Comparison of ENCODE assay signal across 8 cellular contexts in genomic region chr6:31897612-31898199, GRCh38. TPM values are rescaled to one million over a fixed set of nuclear protein-coding genes. Genes with fewer than 3 reads are reported as not detected.
DNase-seq lines count a peak whose midpoint lies in the region; ATAC-seq and TF ChIP-seq lines count a peak whose summit lies in the region.

EHMT2 (minus strand) TSS chr6:31897698; CDS start chr6:31897677, 21 bp downstream.

- H3K4me2 ChIP-seq in IMR-90 (ENCODE audit: low read depth, low read length) (peak within 1 kb of the TSS; percentile 94), PC-3 (ENCODE audit: low read length) (peak within 1 kb of the TSS; percentile 95)

- intact Hi-C loops in IMR-90 (cut with micrococcal nuclease) (loop anchor here (1.0 kb wide), 1 partner anchor 55 kb away; no protein-coding TSS in a partner anchor), PC-3 (cut with micrococcal nuclease) (loop anchor here (5.0 kb wide), 1 partner anchor 35 kb away; the partner anchor contains the start of gene NEU1)

- TF ChIP-seq CTCF in BJ (IDR thresholded peaks at IDR 0.05; ENCODE audit: insufficient read depth, low read depth, low read length) = no peak
- TF ChIP-seq CTCF in IMR-90 (conservative IDR thresholded peaks at IDR 0.05; ENCODE audit: low read depth, low read length) = no peak
- no peak for TF ChIP-seq CTCF in PC-3 (conservative IDR thresholded peaks at IDR 0.05; ENCODE audit: low read depth, low read length)
- no peak for TF ChIP-seq CTCF in epithelial cell of proximal tubule (conservative IDR thresholded peaks at IDR 0.05; ENCODE audit: low read depth, low read length)

- H4K91ac ChIP-seq in IMR-90 (ENCODE audit: insufficient read depth, low read depth, low read length) = peak within 1 kb of the TSS; percentile 80

- H3K4me3 ChIP-seq in BJ (ENCODE audit: low read depth, low read length) (peak within 1 kb of the TSS; percentile 72), IMR-90 (ENCODE audit: insufficient read depth, low read depth, low read length) (peak within 1 kb of the TSS; percentile 92), PC-3 (ENCODE audit: low read length) (peak within 1 kb of the TSS; percentile 81), epithelial cell of proximal tubule (ENCODE audit: low read depth, low read length) (peak within 1 kb of the TSS; percentile 88), mucosa of rectum (ENCODE audit: low read length in 2 of 2) (peak within 1 kb of the TSS; percentile 96 to 99)

- peak within 1 kb of the TSS; percentile 50; the same call in 1 of the 3 replicates for H2BK15ac ChIP-seq in IMR-90 (ENCODE audit: low read depth, low read length)

- H3K9ac ChIP-seq in IMR-90 (ENCODE audit: low read depth, low read length) (peak within 1 kb of the TSS; percentile 91), PC-3 (ENCODE audit: low read length) (peak within 1 kb of the TSS; percentile 81), mucosa of rectum (ENCODE audit: low read depth in 1 of 2, low read length in 2 of 2) (peak within 1 kb of the TSS; percentile 94 to 98)

- peak within 1 kb of the TSS; percentile 65 to 80; a peak in 3 of 4 replicates for H4K8ac ChIP-seq in IMR-90 (ENCODE audit: low read depth in 2 of 2, low read length in 2 of 2)

- H2BK120ac ChIP-seq in IMR-90 (ENCODE audit: low read depth, low read length) = peak within 1 kb of the TSS; percentile 50; the same call in 1 of the 2 replicates

- H3K27me3 ChIP-seq in BJ (ENCODE audit: control insufficient read depth, insufficient read depth, low read length) (no peaks in the 10 kb centered on the region), IMR-90 (ENCODE audit: control insufficient read depth, insufficient read depth, low read length) (no peaks in the 10 kb centered on the region), PC-3 (ENCODE audit: low read length) (no peaks in the 10 kb centered on the region), mucosa of rectum (ENCODE audit: control insufficient read depth in 2 of 2, insufficient read depth in 2 of 2, low read length in 2 of 2) (no peaks in the 10 kb centered on the region)

- H2AFZ ChIP-seq in IMR-90 (replicated peaks; ENCODE audit: low read length, poor library complexity) = peak within 1 kb of the TSS; percentile 93
- H2AFZ ChIP-seq in PC-3 (ENCODE audit: low read length) = peak within 1 kb of the TSS; percentile 76

- H3K79me2 ChIP-seq in PC-3 (ENCODE audit: low read length) = peaks cover 34% of the 10 kb centered on the region

- H4K20me1 ChIP-seq in IMR-90 (ENCODE audit: insufficient read depth, low read length) = peaks cover 7% of the 10 kb centered on the region
- H4K20me1 ChIP-seq in PC-3 (ENCODE audit: low read length) = no peaks in the 10 kb centered on the region

- H2AK9ac ChIP-seq in IMR-90 (replicated peaks; ENCODE audit: low read depth, low read length, poor library complexity) = peak within 1 kb of the TSS; percentile 93

- peak within 1 kb of the TSS; percentile 63 for H2BK5ac ChIP-seq in IMR-90 (ENCODE audit: low read depth, low read length, poor library complexity, severe bottlenecking)

- peak within 1 kb of the TSS; percentile 80 for H2AK5ac ChIP-seq in IMR-90 (ENCODE audit: low read depth, low read length)

- POLR2A ChIA-PET in BJ (lab: Charles Lee) = interaction anchor here (0.6 kb wide), 1 partner anchor 239 kb away, joined by 10 read pairs; no protein-coding TSS in a partner anchor
- POLR2A ChIA-PET in IMR-90 (lab: Charles Lee; ENCODE audit: unreplicated experiment) = interaction anchor here (0.6 to 1.2 kb wide), 2 partner anchors 55 to 273 kb away, joined by 3 read pairs; no protein-coding TSS in a partner anchor
- POLR2A ChIA-PET in PC-3 (lab: Charles Lee; ENCODE audit: unreplicated experiment) = interaction anchor here (0.6 to 0.7 kb wide), 6 partner anchors 50 to 1074 kb away, joined by 3 to 19 read pairs (median 6); partner anchors contain the start of gene ATF6B

- H3K9me1 ChIP-seq in IMR-90 (ENCODE audit: insufficient read depth, low read length) = peaks cover 2% of the 10 kb centered on the region; the same call in 1 of the 2 replicates

- H4K5ac ChIP-seq in IMR-90 (ENCODE audit: low read depth, low read length) = peak within 1 kb of the TSS; percentile 56

- H3K9me3 ChIP-seq in IMR-90 (ENCODE audit: control insufficient read depth, insufficient read depth, low read length) = no peaks in the 10 kb centered on the region
- no peaks in the 10 kb centered on the region for H3K9me3 ChIP-seq in PC-3 (ENCODE audit: low read length)
- no peaks in the 10 kb centered on the region for H3K9me3 ChIP-seq in mucosa of rectum (ENCODE audit: control insufficient read depth in 2 of 2, low read length in 2 of 2)

- BruUV-seq in IMR-90 (replicated peaks; lab: Mats Ljungman, UMichigan) = no TSS peak
- TSS peak; percentile 84 for BruUV-seq in PC-3 (replicated peaks; lab: Mats Ljungman, UMichigan)

- in situ Hi-C loops in IMR-90 (cut with MboI; ENCODE audit: low sequenced_read_pairs) = no loop called here

- ATAC-seq in GM19397 (IDR thresholded peaks at IDR 0.05; ENCODE audit: unreplicated experiment) = peak; percentile 39
- ATAC-seq in IMR-90 (ENCODE audit: low read depth) = peak; percentile 48
- ATAC-seq in PC-3 = peak; percentile 43

- peaks cover 28 to 59% of the 10 kb centered on the region in 2 experiments for H3K79me1 ChIP-seq in IMR-90 (ENCODE audit: low read depth in 1 of 2, low read length in 2 of 2)

- peak within 1 kb of the TSS; percentile 58 for H3K18ac ChIP-seq in IMR-90 (ENCODE audit: low read depth, low read length)

- H3K14ac ChIP-seq in IMR-90 (replicated peaks; ENCODE audit: low read depth, low read length) = peak within 1 kb of the TSS; percentile 86

- CTCF ChIA-PET in BJ (lab: Yijun Ruan, JAX) = interaction anchor here (0.7 to 2.1 kb wide), 7 partner anchors 8 to 216 kb away, joined by 3 to 11 read pairs (median 4); partner anchors contain the start of gene LY6G5C
- CTCF ChIA-PET in IMR-90 (lab: Yijun Ruan, JAX) = interaction anchor here (1.0 kb wide), 1 partner anchor 9 kb away, joined by 3 read pairs; no protein-coding TSS in a partner anchor
- CTCF ChIA-PET in PC-3 (lab: Charles Lee) = interaction anchor here (0.6 kb wide), 1 partner anchor 11 kb away, joined by 7 read pairs; no protein-coding TSS in a partner anchor

- H3K36me3 ChIP-seq in BJ (ENCODE audit: control insufficient read depth, insufficient read depth, low read length) (no peaks in the 10 kb centered on the region; the same call in none of the 2 replicates), IMR-90 (ENCODE audit: control insufficient read depth, insufficient read depth, low read length) (peaks cover 19% of the 10 kb centered on the region), PC-3 (ENCODE audit: low read depth, low read length) (peaks cover 11% of the 10 kb centered on the region), mucosa of rectum (ENCODE audit: control insufficient read depth in 2 of 2, insufficient read depth in 2 of 2, low read length in 2 of 2) (peaks cover 5 to 12% of the 10 kb centered on the region in 2 donors)

- dilution Hi-C loops in IMR-90 (cut with HindIII; ENCODE audit: low sequenced_read_pairs, unreplicated experiment) = no loop called here

- H3K4me1 ChIP-seq in IMR-90 (ENCODE audit: control insufficient read depth, insufficient read depth, low read length) = peaks cover 10% of the 10 kb centered on the region
- peaks cover 34% of the 10 kb centered on the region for H3K4me1 ChIP-seq in PC-3 (ENCODE audit: insufficient read depth, low read length)
- H3K4me1 ChIP-seq in mucosa of rectum (ENCODE audit: control insufficient read depth in 2 of 2, insufficient read depth in 2 of 2, low read length in 2 of 2) = peaks cover 16 to 17% of the 10 kb centered on the region in 2 donors

- no peak for TF ChIP-seq POLR2A in IMR-90 (IDR thresholded peaks at IDR 0.05; ENCODE audit: low read depth, low read length)

- peak within 1 kb of the TSS; percentile 81 for H3K23ac ChIP-seq in IMR-90 (ENCODE audit: low read depth, low read length)

- TF ChIP-seq RAD21 in IMR-90 (IDR thresholded peaks at IDR 0.05; ENCODE audit: low read length) = no peak; the same call in none of the 2 replicates

- peaks cover 4% of the 10 kb centered on the region for H3F3A ChIP-seq in PC-3 (ENCODE audit: low read length, unreplicated experiment)

- H3K9me2 ChIP-seq in PC-3 (replicated peaks; ENCODE audit: low read length) = no peaks in the 10 kb centered on the region

- no peak within 1 kb of the TSS for H2BK20ac ChIP-seq in IMR-90 (ENCODE audit: low read depth, low read length)

- DNase-seq in BJ (ENCODE audit: low read depth) (no peak), IMR-90 (peak; percentile 68), PC-3 (peak; percentile 89), activated T-cell treated with anti-CD3 and anti-CD28 coated beads for 48 hours (ENCODE audit: low read depth) (peak; percentile 87), epithelial cell of proximal tubule (ENCODE audit: low read depth) (no peak)
- DNase-seq in stimulated activated CD8-positive, alpha-beta memory T cell treated with anti-CD3 and anti-CD28 coated beads, Interleukin-4, amount 100 ng/mL, for 4 hours (ENCODE audit: low read depth in 2 of 2, low spot score in 1 of 2) = peak; percentile 42 to 63

- H3K4ac ChIP-seq in IMR-90 (ENCODE audit: low read depth, low read length) = peak within 1 kb of the TSS; percentile 80

- H3K27ac ChIP-seq in IMR-90 (ENCODE audit: insufficient read depth, low read length) (peak within 1 kb of the TSS; percentile 80), PC-3 (ENCODE audit: low read length) (peak within 1 kb of the TSS; percentile 35), mucosa of rectum (ENCODE audit: low read depth in 2 of 2, low read length in 2 of 2) (peak within 1 kb of the TSS; percentile 69 to 84)

- peak within 1 kb of the TSS; percentile 80 for H3K56ac ChIP-seq in IMR-90 (ENCODE audit: extremely low read depth, insufficient read depth, low read length)

- 0% methylated on average over 16 of the region's 42 CpGs; no CpG with 5 or more reads in 1 of the 2 experiments for WGBS in IMR-90 (ENCODE audit: extremely low coverage in 2 of 2, insufficient read length in 1 of 2), 2 experiments

TF ChIP-seq in IMR-90, 13 proteins besides CTCF, POLR2A, EP300 and RAD21 (continues in another document):
- TF ChIP-seq SMC3 (IDR thresholded peaks at IDR 0.05; ENCODE audit: low read depth, low read length) (no peak), MAFK (IDR thresholded peaks at IDR 0.05; ENCODE audit: low read depth, low read length) (no peak), MAZ (IDR thresholded peaks at IDR 0.05; ENCODE audit: borderline replicate concordance, low read depth, low read length) (peak; percentile 99), RCOR1 (IDR thresholded peaks at IDR 0.05; ENCODE audit: insufficient replicate concordance, low read length) (no peak), BHLHE40 (IDR thresholded peaks at IDR 0.05; ENCODE audit: low read depth, low read length) (no peak; the same call in none of the 2 replicates), FOS (IDR thresholded peaks at IDR 0.05; ENCODE audit: low read depth, low read length) (no peak), CHD1 (IDR thresholded peaks at IDR 0.05; ENCODE audit: low read depth, low read length) (no peak)

RNA-seq across cellular contexts. Expression of gene EHMT2, which starts in this region (rescaled TPM):
- polyA plus RNA-seq in BJ (2011; rRNA removed) (19.3 and 32.8 TPM in 2 replicates), IMR-90 (2012; rRNA removed) (47.7 and 51.2 TPM in 2 replicates)
- 32.3 and 34.6 TPM in 2 replicates for polyA minus RNA-seq in BJ (2011; rRNA and poly(A)+ RNA removed)
- total RNA-seq in IMR-90 (2012; rRNA removed) (36.4 and 38.0 TPM in 2 replicates), PC-3 (2014; rRNA removed) (74.5 and 80.8 TPM in 2 replicates), epithelial cell of proximal tubule (44.0 and 54.6 TPM in 2 replicates)
- polyA plus RNA-seq in IMR-90 (2012; cell fraction: cytosol; rRNA removed) = 31.6 and 49.6 TPM in 2 replicates
- polyA plus RNA-seq in IMR-90 (2012; cell fraction: nucleus; rRNA removed; ENCODE audit: low replicate concordance) = 155 and 310 TPM in 2 replicates

Comparison
In these comparisons a context has a peak if more than half of its experiments do, and no peak if none do; other contexts are left out.
1. DNase-seq: peak in IMR-90 (single experiment), PC-3 (single experiment), activated T-cell treated with anti-CD3 and anti-CD28 coated beads for 48 hours (single experiment) and stimulated activated CD8-positive, alpha-beta memory T cell treated with anti-CD3 and anti-CD28 coated beads, Interleukin-4, amount 100 ng/mL, for 4 hours (2 of 2); none in BJ (single experiment) and epithelial cell of proximal tubule (single experiment).
2. Peak in every context shown above with its lines, with median percentiles within 50 percentile points of each other: H3K4me3 ChIP-seq, ATAC-seq, H3K27ac ChIP-seq and H3K9ac ChIP-seq.